22 cellular contexts compared by ENCODE assay signal in the genomic region with DNA sequence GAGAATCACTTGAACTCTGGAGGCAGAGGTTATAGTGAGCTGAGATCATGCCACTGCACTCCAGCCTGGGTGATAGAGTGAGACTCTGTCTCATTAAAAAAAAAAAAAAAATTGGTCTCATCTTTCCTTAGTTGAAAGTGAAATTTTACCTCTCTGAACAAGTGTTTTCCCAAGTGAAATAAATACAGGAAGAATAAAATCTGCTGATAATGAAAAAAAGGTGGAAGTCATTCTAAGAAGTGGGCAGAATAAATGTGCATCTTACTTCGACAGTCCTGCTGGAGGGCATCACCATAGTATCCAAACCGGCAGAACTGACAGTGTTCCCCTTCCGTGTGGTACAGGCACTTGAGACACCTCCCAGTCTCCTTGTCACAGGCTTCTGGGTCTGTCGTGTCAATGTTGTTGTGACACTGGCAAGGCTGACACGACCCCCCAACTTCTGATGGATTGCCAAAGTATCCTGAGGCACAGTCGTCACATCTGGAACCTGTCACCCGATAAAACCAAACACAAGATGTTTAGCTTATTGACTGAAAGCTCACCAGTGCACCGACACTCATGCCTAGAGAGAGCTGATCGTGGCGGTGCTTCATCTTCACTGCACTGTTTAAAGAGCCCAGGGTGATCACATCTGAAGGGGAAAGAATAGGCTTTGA. TPM values are rescaled to one million over a fixed set of nuclear protein-coding genes. Genes with fewer than 3 reads are reported as not detected.
DNase-seq lines count a peak whose midpoint lies in the region; ATAC-seq, FAIRE-seq and TF ChIP-seq lines count a peak whose summit lies in the region.
"Had no signal": no experiment of that assay in that cellular context is flagged by ENCODE, and none has a peak within 500 bp of the region (broad histone marks: within the 10 kb centered on the region; RNA-seq: fewer than 3 reads in every experiment).

No MANE protein-coding gene starts in this region.

- H3K27me3 ChIP-seq in HUES64 (ENCODE audit: insufficient read depth, low read length) (no peaks in the 10 kb centered on the region), astrocyte (ENCODE audit: insufficient read depth, low read length) (no peaks in the 10 kb centered on the region), stomach smooth muscle (ENCODE audit: control insufficient read depth in 1 of 2, insufficient read depth in 2 of 2, low read length in 2 of 2) (no peaks in the 10 kb centered on the region)
- H3K27me3 ChIP-seq: body of pancreas, gastrocnemius medialis, MG63 had no signal

- H3K9ac ChIP-seq in HUES64 (ENCODE audit: low read depth, low read length) = no peak overlapping the region
- H3K9ac ChIP-seq in astrocyte (ENCODE audit: low read length) = peak overlapping the region; percentile 35
- H3K9ac ChIP-seq in stomach smooth muscle (ENCODE audit: low read length in 2 of 2) = no peak overlapping the region

- peaks cover 40% of the 10 kb centered on the region for H3K36me3 Mint-ChIP-seq in astrocyte (ENCODE audit: low read depth, unreplicated experiment)
- peaks cover 54% of the 10 kb centered on the region for H3K36me3 Mint-ChIP-seq in mesothelial cell of epicardium
- no peaks in the 10 kb centered on the region for H3K36me3 Mint-ChIP-seq in activated T-helper 1 cell treated with anti-CD3 and anti-CD28 coated beads, Interleukin-12 subunit alpha, Interleukin-12 subunit beta, Interleukin-2, Interleukin-4 antibody, amounts not matched to agents 30 ng/mL and 10 ng/mL and 1 ng/mL, durations not matched to agents 14 hours and 24 hours and 36 hours (ENCODE audit: low read depth)
- H3K36me3 Mint-ChIP-seq: activated naive CD4-positive, alpha-beta T cell treated with anti-CD3 and anti-CD28 coated beads, Interleukin-2, amount 50 U/mL, for 72 hours; memory B cell; natural killer cell treated with Interleukin-12 subunit alpha and Interleukin-12 subunit beta and Interleukin-15 and Interleukin-18, amount 100 ng/mL, for 72 hours had no signal

- H3K27ac ChIP-seq in HUES64 (ENCODE audit: low read depth, low read length) (peak overlapping the region; percentile 23; the same call in 1 of the 2 replicates), astrocyte (ENCODE audit: low read depth, low read length) (peak overlapping the region; percentile 19), stomach smooth muscle (ENCODE audit: low read length) (peak overlapping the region; percentile 41)
- H3K27ac ChIP-seq: gastrocnemius medialis had no signal

- H3K9me3 ChIP-seq in HUES64 (ENCODE audit: insufficient read depth, low read depth, low read length) (no peaks in the 10 kb centered on the region), astrocyte (ENCODE audit: insufficient read depth, low read depth, low read length) (no peaks in the 10 kb centered on the region), stomach smooth muscle (ENCODE audit: control insufficient read depth in 2 of 2, low read length in 2 of 2) (no peaks in the 10 kb centered on the region)
- H3K9me3 ChIP-seq: body of pancreas, gastrocnemius medialis, MG63 had no signal

- WGBS in HUES64 = 94% methylated on average over 10 of the region's 10 CpGs

- H3K4me3 ChIP-seq in HUES64 (ENCODE audit: low read length) (no peak overlapping the region), astrocyte (ENCODE audit: insufficient read depth, low read depth, low read length) (no peak overlapping the region), stomach smooth muscle (ENCODE audit: low read length in 2 of 2) (no peak overlapping the region)
- H3K4me3 ChIP-seq: body of pancreas, gastrocnemius medialis, MG63 had no signal

- no peak overlapping the region for H2AFZ ChIP-seq in astrocyte (ENCODE audit: low read depth, low read length)

- intact Hi-C loops in activated T-helper 1 cell treated with anti-CD3 and anti-CD28 coated beads, Interleukin-12 subunit alpha, Interleukin-12 subunit beta, Interleukin-2, Interleukin-4 antibody, amounts not matched to agents 30 ng/mL and 10 ng/mL and 1 ng/mL, durations not matched to agents 14 hours and 24 hours and 36 hours (cut with micrococcal nuclease) = no loop called here

- H3K4me3 Mint-ChIP-seq in astrocyte (ENCODE audit: unreplicated experiment) (peak overlapping the region; percentile 47), mesothelial cell of epicardium (no peak overlapping the region)
- H3K4me3 Mint-ChIP-seq in activated T-helper 1 cell treated with anti-CD3 and anti-CD28 coated beads, Interleukin-12 subunit alpha, Interleukin-12 subunit beta, Interleukin-2, Interleukin-4 antibody, amounts not matched to agents 30 ng/mL and 10 ng/mL and 1 ng/mL, durations not matched to agents 14 hours and 24 hours and 36 hours = no peak overlapping the region
- H3K4me3 Mint-ChIP-seq: memory B cell; natural killer cell treated with Interleukin-12 subunit alpha and Interleukin-12 subunit beta and Interleukin-15 and Interleukin-18, amount 100 ng/mL, for 72 hours had no signal

- no peaks in the 10 kb centered on the region for H3K9me3 Mint-ChIP-seq in astrocyte (ENCODE audit: unreplicated experiment)
- no peaks in the 10 kb centered on the region for H3K9me3 Mint-ChIP-seq in mesothelial cell of epicardium
- no peaks in the 10 kb centered on the region for H3K9me3 Mint-ChIP-seq in activated T-helper 1 cell treated with anti-CD3 and anti-CD28 coated beads, Interleukin-12 subunit alpha, Interleukin-12 subunit beta, Interleukin-2, Interleukin-4 antibody, amounts not matched to agents 30 ng/mL and 10 ng/mL and 1 ng/mL, durations not matched to agents 14 hours and 24 hours and 36 hours
- H3K9me3 Mint-ChIP-seq: activated naive CD4-positive, alpha-beta T cell treated with anti-CD3 and anti-CD28 coated beads, Interleukin-2, amount 50 U/mL, for 72 hours; memory B cell; natural killer cell treated with Interleukin-12 subunit alpha and Interleukin-12 subunit beta and Interleukin-15 and Interleukin-18, amount 100 ng/mL, for 72 hours had no signal

- peak overlapping the region; percentile 57 for H3K4me2 ChIP-seq in astrocyte (ENCODE audit: low read length)

- peaks cover 54% of the 10 kb centered on the region for H4K20me1 ChIP-seq in astrocyte (ENCODE audit: insufficient read depth, low read length)

- H3K36me3 ChIP-seq in HUES64 (ENCODE audit: insufficient read depth, low read length) (peaks cover 90% of the 10 kb centered on the region), astrocyte (ENCODE audit: insufficient read depth, low read length) (peaks cover 73% of the 10 kb centered on the region), stomach smooth muscle (ENCODE audit: control insufficient read depth in 2 of 2, insufficient read depth in 2 of 2, low read length in 2 of 2) (peaks cover 27% of the 10 kb centered on the region in 2 donors)

- peak overlapping the region; percentile 21 for H3K27ac Mint-ChIP-seq in astrocyte (ENCODE audit: unreplicated experiment)
- peak overlapping the region; percentile 95 for H3K27ac Mint-ChIP-seq in mesothelial cell of epicardium
- H3K27ac Mint-ChIP-seq in activated T-helper 1 cell treated with anti-CD3 and anti-CD28 coated beads, Interleukin-12 subunit alpha, Interleukin-12 subunit beta, Interleukin-2, Interleukin-4 antibody, amounts not matched to agents 30 ng/mL and 10 ng/mL and 1 ng/mL, durations not matched to agents 14 hours and 24 hours and 36 hours = no peak overlapping the region
- H3K27ac Mint-ChIP-seq: activated naive CD4-positive, alpha-beta T cell treated with anti-CD3 and anti-CD28 coated beads, Interleukin-2, amount 50 U/mL, for 72 hours; memory B cell; natural killer cell treated with Interleukin-12 subunit alpha and Interleukin-12 subunit beta and Interleukin-15 and Interleukin-18, amount 100 ng/mL, for 72 hours had no signal

- H3K4me1 ChIP-seq in HUES64 (ENCODE audit: insufficient read depth, low read length) (peaks cover 21% of the 10 kb centered on the region), astrocyte (ENCODE audit: insufficient read depth, low read length) (peaks cover 56% of the 10 kb centered on the region), stomach smooth muscle (ENCODE audit: control insufficient read depth, insufficient read depth, low read length) (peaks cover 23% of the 10 kb centered on the region)

- H3K27me3 Mint-ChIP-seq in astrocyte (ENCODE audit: low read depth, unreplicated experiment) = no peaks in the 10 kb centered on the region
- no peaks in the 10 kb centered on the region for H3K27me3 Mint-ChIP-seq in mesothelial cell of epicardium (ENCODE audit: low read depth)
- peaks cover 2% of the 10 kb centered on the region for H3K27me3 Mint-ChIP-seq in activated T-helper 1 cell treated with anti-CD3 and anti-CD28 coated beads, Interleukin-12 subunit alpha, Interleukin-12 subunit beta, Interleukin-2, Interleukin-4 antibody, amounts not matched to agents 30 ng/mL and 10 ng/mL and 1 ng/mL, durations not matched to agents 14 hours and 24 hours and 36 hours (ENCODE audit: insufficient read depth)

- no peak for FAIRE-seq in astrocyte (lab: Jason Lieb, UNC)
- FAIRE-seq: GM18507 had no signal

- H3K4me1 Mint-ChIP-seq in astrocyte (ENCODE audit: low read depth, unreplicated experiment) (peaks cover 37% of the 10 kb centered on the region), mesothelial cell of epicardium (peaks cover 44% of the 10 kb centered on the region)
- no peaks in the 10 kb centered on the region for H3K4me1 Mint-ChIP-seq in activated T-helper 1 cell treated with anti-CD3 and anti-CD28 coated beads, Interleukin-12 subunit alpha, Interleukin-12 subunit beta, Interleukin-2, Interleukin-4 antibody, amounts not matched to agents 30 ng/mL and 10 ng/mL and 1 ng/mL, durations not matched to agents 14 hours and 24 hours and 36 hours (ENCODE audit: low read depth)
- H3K4me1 Mint-ChIP-seq: memory B cell had no signal

- no peak for ATAC-seq in HG02642 (IDR thresholded peaks at IDR 0.05; ENCODE audit: poor library complexity, unreplicated experiment)
- ATAC-seq: activated naive CD4-positive, alpha-beta T cell treated with anti-CD3 and anti-CD28 coated beads, Interleukin-2, amount 50 U/mL, for 72 hours; gastrocnemius medialis; natural killer cell treated with Interleukin-12 subunit alpha and Interleukin-12 subunit beta and Interleukin-15 and Interleukin-18, amount 100 ng/mL, for 72 hours had no signal

- TF ChIP-seq CTCF in astrocyte (IDR thresholded peaks at IDR 0.05; ENCODE audit: insufficient read depth, low read depth, low read length) (no peak), mesothelial cell of epicardium (IDR thresholded peaks at IDR 0.05; ENCODE audit: unreplicated experiment) (no peak)

- DNase-seq in astrocyte (ENCODE audit: low read depth) (no peak), mesothelial cell of epicardium (ENCODE audit: low spot score in 2 of 2, unreplicated experiment in 2 of 2) (no peak), nucleus accumbens (lab: John Stamatoyannopoulos, UW) (no peak), DMS53 (lab: John Stamatoyannopoulos, UW) (no peak)
- DNase-seq in activated T-helper 1 cell treated with anti-CD3 and anti-CD28 coated beads, Interleukin-12 subunit alpha, Interleukin-12 subunit beta, Interleukin-2, Interleukin-4 antibody, amounts not matched to agents 30 ng/mL and 10 ng/mL and 1 ng/mL, durations not matched to agents 14 hours and 24 hours and 36 hours (ENCODE audit: low spot score) = no peak
- DNase-seq: activated CD4-positive, CD25-positive, alpha-beta regulatory T cell treated with anti-CD3 and anti-CD28 coated beads, Interleukin-2, amount 50 U/mL, for 72 hours; activated CD8-positive, alpha-beta memory T cell treated with anti-CD3 and anti-CD28 coated beads for 24 hours; cortex of kidney; gastrocnemius medialis; GOT3; NCI-H1694; NCI-H345; T-helper 9 cell had no signal

- H3K79me2 ChIP-seq in astrocyte (ENCODE audit: insufficient read depth, low read length) = peaks cover 17% of the 10 kb centered on the region

RNA-seq across cellular contexts. Expression of gene LAMB1, which starts 49.6 kb away (rescaled TPM):
- polyA plus RNA-seq in HUES64 (2013, experiment 1 of 2) = 56.2 TPM
- 61.1 TPM for polyA plus RNA-seq in HUES64 (2013, experiment 2 of 2)
- total RNA-seq in astrocyte = 403 and 411 TPM in 2 replicates
- total RNA-seq in mesothelial cell of epicardium = 556 to 593 TPM (median 584 TPM) in 3 replicates
- not detected in 2 replicates for total RNA-seq in activated T-helper 1 cell treated with anti-CD3 and anti-CD28 coated beads, Interleukin-12 subunit alpha, Interleukin-12 subunit beta, Interleukin-2, Interleukin-4 antibody, amounts not matched to agents 30 ng/mL and 10 ng/mL and 1 ng/mL, durations not matched to agents 14 hours and 24 hours and 36 hours
- total RNA-seq: natural killer cell treated with Interleukin-12 subunit alpha and Interleukin-12 subunit beta and Interleukin-15 and Interleukin-18, amount 100 ng/mL, for 72 hours had no signal

Comparison
In these comparisons a context has a peak if more than half of its experiments do, and no peak if none do; other contexts are left out.
1. RNA of gene LAMB1, which starts 49.6 kb away (total RNA-seq): 556 to 593 TPM in mesothelial cell of epicardium and 403 to 411 TPM in astrocyte; not detected in activated T-helper 1 cell treated with anti-CD3 and anti-CD28 coated beads, Interleukin-12 subunit alpha, Interleukin-12 subunit beta, Interleukin-2, Interleukin-4 antibody, amounts not matched to agents 30 ng/mL and 10 ng/mL and 1 ng/mL, durations not matched to agents 14 hours and 24 hours and 36 hours; every median in the first group is over 100 times any median in the second.
2. Peak in every context shown above with its lines, with median percentiles within 50 percentile points of each other: H3K27ac ChIP-seq.